22 cellular contexts compared by ENCODE assay signal in the genomic region with DNA sequence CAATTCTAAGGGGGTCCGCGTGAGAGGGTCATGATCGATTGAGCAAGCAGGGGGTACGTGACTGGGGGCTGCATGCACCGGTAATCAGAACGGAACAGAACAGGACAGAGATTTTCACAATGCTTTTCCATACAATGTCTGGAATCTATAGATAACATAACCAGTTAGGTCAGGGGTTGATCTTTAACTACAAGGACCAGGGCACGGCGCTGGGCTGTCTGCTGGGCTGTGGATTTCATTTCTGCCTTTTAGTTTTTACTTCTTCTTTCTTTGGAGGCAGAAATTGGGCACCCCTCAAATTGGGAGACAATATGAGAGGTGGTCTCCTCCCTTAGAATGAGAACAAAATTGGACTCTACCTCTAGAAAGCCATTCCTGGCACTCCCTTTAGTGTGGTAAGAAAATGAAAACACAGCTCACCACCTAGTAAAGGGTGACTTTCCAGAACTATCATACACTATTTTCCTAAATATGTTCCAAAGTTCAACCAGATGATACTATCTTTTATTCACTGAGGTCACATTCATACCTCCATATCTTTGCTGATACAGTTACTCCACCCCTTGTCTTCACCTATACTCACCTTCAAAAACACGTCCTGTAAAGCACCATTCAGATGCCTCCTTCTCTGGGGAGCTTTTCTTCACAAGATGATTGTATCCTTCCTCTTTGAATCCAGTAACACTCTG.
A peak's percentile ranks its signal among the peaks of the same experiment; 100 is the strongest.
DNase-seq lines count a peak whose midpoint lies in the region; ATAC-seq and TF ChIP-seq lines count a peak whose summit lies in the region.
"Had no signal": no experiment of that assay in that cellular context is flagged by ENCODE, and none has a peak within 500 bp of the region (broad histone marks: within the 10 kb centered on the region; RNA-seq: fewer than 3 reads in every experiment).

No MANE protein-coding gene starts in this region.

- TF ChIP-seq CTCF in progenitor cell of endocrine pancreas (IDR thresholded peaks at IDR 0.05; ENCODE audit: unreplicated experiment), result no peak

- no peaks in the 10 kb centered on the region for H3K36me3 Mint-ChIP-seq in progenitor cell of endocrine pancreas (ENCODE audit: insufficient read depth)
- H3K36me3 Mint-ChIP-seq: CD4-positive, alpha-beta memory T cell had no signal

- H3K9me3 ChIP-seq in iPS-20b (ENCODE audit: insufficient read depth, low read depth, low read length), result peaks cover 8% of the 10 kb centered on the region; the same call in 1 of the 2 replicates
- H3K9me3 ChIP-seq: Peyer's patch had no signal

- peak overlapping the region; percentile 9 for H3K27ac ChIP-seq in iPS-20b (ENCODE audit: low read length)
- H3K27ac ChIP-seq: Peyer's patch, SK-N-MC had no signal

- H3K36me3 ChIP-seq in iPS-20b (ENCODE audit: insufficient read depth, low read depth, low read length), result no peaks in the 10 kb centered on the region
- H3K36me3 ChIP-seq: Peyer's patch had no signal

- no peak overlapping the region for H3K9ac ChIP-seq in iPS-20b (ENCODE audit: low read depth, low read length)

- H3K4me3 Mint-ChIP-seq in progenitor cell of endocrine pancreas (ENCODE audit: low read depth), result peak overlapping the region; percentile 63
- H3K4me3 Mint-ChIP-seq: CD4-positive, alpha-beta memory T cell had no signal

- H3K27me3 Mint-ChIP-seq in progenitor cell of endocrine pancreas, result no peaks in the 10 kb centered on the region
- H3K27me3 Mint-ChIP-seq: CD4-positive, alpha-beta memory T cell had no signal

- no peaks in the 10 kb centered on the region for H3K27me3 ChIP-seq in iPS-20b (ENCODE audit: insufficient read depth, low read length)
- H3K27me3 ChIP-seq: Peyer's patch had no signal

- H3K4me1 Mint-ChIP-seq in progenitor cell of endocrine pancreas (ENCODE audit: low read depth), result peaks cover 36% of the 10 kb centered on the region
- H3K4me1 Mint-ChIP-seq: CD4-positive, alpha-beta memory T cell had no signal

- peak overlapping the region; percentile 90 for H3K27ac Mint-ChIP-seq in progenitor cell of endocrine pancreas
- H3K27ac Mint-ChIP-seq: CD4-positive, alpha-beta memory T cell had no signal

- ATAC-seq in HG02973 (IDR thresholded peaks at IDR 0.05; ENCODE audit: unreplicated experiment) (no peak), GM19324 (IDR thresholded peaks at IDR 0.05; ENCODE audit: low FRiP score, unreplicated experiment) (no peak)

- H3K4me3 ChIP-seq in iPS-20b (ENCODE audit: low read length), result no peak overlapping the region
- H3K4me3 ChIP-seq: Peyer's patch, SK-N-MC had no signal

- H3K9me3 Mint-ChIP-seq in progenitor cell of endocrine pancreas (ENCODE audit: low read depth), result no peaks in the 10 kb centered on the region

- DNase-seq in OCI-M1 (lab: John Stamatoyannopoulos, UW) (peak; percentile 25), progenitor cell of endocrine pancreas (ENCODE audit: low spot score, unreplicated experiment) (no peak), midbrain (lab: John Stamatoyannopoulos, UW) (no peak)
- DNase-seq in stimulated activated CD4-positive, alpha-beta T cell treated with anti-CD3 and anti-CD28 coated beads, Interleukin-4, amount 100 ng/mL, for 4 hours, result no peak
- DNase-seq: C1 segment of cervical spinal cord; CD4-positive, alpha-beta memory T cell; DMS79 treated with DMSO at 0.1 percent for 48 hours; GF-D8; NCI-H1092 treated with DMSO at 0.1 percent for 48 hours; NCI-H1436; NCI-H187; NCI-H2081 treated with DMSO at 0.1 percent for 48 hours; NCI-H2171; NCI-H226; NCI-H510A; NCI-H69; Peyer's patch; SIG-M5 had no signal

- H3K4me1 ChIP-seq in iPS-20b (ENCODE audit: insufficient read depth, low read length), result peaks cover 22% of the 10 kb centered on the region; the same call in 1 of the 2 replicates
- H3K4me1 ChIP-seq: Peyer's patch had no signal
